8 cellular contexts compared by ENCODE assay signal in genomic region chr1:28087614-28088167, GRCh38. TPM values are rescaled to one million over a fixed set of nuclear protein-coding genes. Genes with fewer than 3 reads are reported as not detected.
DNase-seq lines count a peak whose midpoint lies in the region; ATAC-seq, FAIRE-seq and TF ChIP-seq lines count a peak whose summit lies in the region.

No MANE protein-coding gene starts in this region.

- peaks cover 9% of the 10 kb centered on the region for H3F3A ChIP-seq in DOHH2 (ENCODE audit: control insufficient read depth, insufficient read depth)
- H3F3A ChIP-seq in PC-9 (ENCODE audit: insufficient read depth, low read depth): peaks cover 8% of the 10 kb centered on the region; the same call in 1 of the 2 replicates

- peak overlapping the region; percentile 80 for H3K27ac ChIP-seq in DOHH2 (ENCODE audit: low read depth, low read length)
- H3K27ac ChIP-seq in PC-9: peak overlapping the region; percentile 67
- H3K27ac ChIP-seq in right lobe of liver: peak overlapping the region; percentile 69 to 75 (median 74)
- peak overlapping the region; percentile 27 to 83 (median 67) for H3K27ac ChIP-seq in thyroid gland

- peaks cover 57% of the 10 kb centered on the region for H3K79me2 ChIP-seq in DOHH2 (ENCODE audit: control insufficient read depth, low read length)
- H3K79me2 ChIP-seq in PC-9 (ENCODE audit: low read depth): peaks cover 53% of the 10 kb centered on the region

- H3K4me2 ChIP-seq in DOHH2 (ENCODE audit: low read length): peak overlapping the region; percentile 81
- H3K4me2 ChIP-seq in PC-9: peak overlapping the region; percentile 98

- H3K36me3 ChIP-seq in DOHH2 (ENCODE audit: control insufficient read depth, low read length) (peaks cover 11% of the 10 kb centered on the region), PC-9 (ENCODE audit: low read depth) (no peaks in the 10 kb centered on the region), bronchial epithelial cell (ENCODE audit: control insufficient read depth, insufficient read depth, low read length) (no peaks in the 10 kb centered on the region), right lobe of liver (no peaks in the 10 kb centered on the region), thyroid gland (no peaks in the 10 kb centered on the region)

- peak; percentile 39 for TF ChIP-seq CTCF in DOHH2 (IDR thresholded peaks at IDR 0.05; ENCODE audit: low read depth, low read length, poor library complexity, severe bottlenecking)
- no peak for TF ChIP-seq CTCF in PC-9 (conservative IDR thresholded peaks at IDR 0.05)
- peak; percentile 27 for TF ChIP-seq CTCF in bronchial epithelial cell (IDR thresholded peaks at IDR 0.05; ENCODE audit: insufficient read depth, low read length, severe bottlenecking)
- peak in 1 of 4 donors; percentile 13 for TF ChIP-seq CTCF in right lobe of liver (IDR thresholded peaks at IDR 0.05)
- TF ChIP-seq CTCF in thyroid gland (IDR thresholded peaks at IDR 0.05): no peak

- TF ChIP-seq POLR2A in right lobe of liver (IDR thresholded peaks at IDR 0.05) (no peak), thyroid gland (IDR thresholded peaks at IDR 0.05) (no peak)

- BruUV-seq in PC-9 (replicated peaks; lab: Mats Ljungman, UMichigan): no TSS peak

- 1% methylated on average over 15 of the region's 16 CpGs for WGBS in right lobe of liver (ENCODE audit: insufficient coverage, low coverage, low lambda C conversion rate, missing lambda C conversion rate)
- WGBS in thyroid gland, 2 donors: 1 to 3% methylated on average over 15 to 16 of the region's 16 CpGs

- peak in 1 of 2 experiments; percentile 23 for DNase-seq in PC-9
- peak; percentile 29 for DNase-seq in bronchial epithelial cell (ENCODE audit: low read depth)
- no peak for DNase-seq in right lobe of liver
- DNase-seq in thyroid gland: peak in 1 of 2 donors; percentile 5
- no peak for DNase-seq in ureter (ENCODE audit: low spot score)
- no peak for DNase-seq in KG1 (lab: John Stamatoyannopoulos, UW)

- ATAC-seq in GM21723 (IDR thresholded peaks at IDR 0.05; ENCODE audit: unreplicated experiment) (peak; percentile 19), right lobe of liver (peak in 2 of 4 donors; percentile 3 to 6)

- CTCF ChIA-PET in PC-9 (lab: Charles Lee): interaction anchor here (0.6 to 1.1 kb wide), 2 partner anchors 106 to 405 kb away, joined by 3 read pairs; no protein-coding TSS in a partner anchor

- H3K4me1 ChIP-seq in DOHH2 (ENCODE audit: control insufficient read depth, low read length) (peaks cover 68% of the 10 kb centered on the region), PC-9 (replicated peaks; ENCODE audit: insufficient read depth) (peaks cover 11% of the 10 kb centered on the region), right lobe of liver (peaks cover 0 to 26% (median 7%) of the 10 kb centered on the region in 4 donors), thyroid gland (peaks cover 29 to 38% of the 10 kb centered on the region in 2 donors)

- no peak for FAIRE-seq in bronchial epithelial cell (lab: Jason Lieb, UNC)

- H3K27me3 ChIP-seq in DOHH2 (ENCODE audit: control insufficient read depth, low read length) (no peaks in the 10 kb centered on the region), PC-9 (ENCODE audit: insufficient read depth, low read depth) (no peaks in the 10 kb centered on the region), bronchial epithelial cell (ENCODE audit: control insufficient read depth, insufficient read depth, low read length) (no peaks in the 10 kb centered on the region), right lobe of liver (no peaks in the 10 kb centered on the region), thyroid gland (no peaks in the 10 kb centered on the region)

- POLR2A ChIA-PET in PC-9 (lab: Charles Lee; ENCODE audit: unreplicated experiment): interaction anchor here (0.6 kb wide), 2 partner anchors 96 to 464 kb away, joined by 4 to 9 read pairs; no protein-coding TSS in a partner anchor

- intact Hi-C loops in PC-9 (cut with micrococcal nuclease; ENCODE audit: unreplicated experiment): loop anchor here (5.0 kb wide), 2 partner anchors 50 to 230 kb away; no protein-coding TSS in a partner anchor
- intact Hi-C loops in right lobe of liver (cut with DNase I): no loop called here
- intact Hi-C loops in thyroid gland (cut with DNase I): loop anchor here (10.0 kb wide), 1 partner anchor 63 kb away; no protein-coding TSS in a partner anchor

- H4K20me1 ChIP-seq in DOHH2 (ENCODE audit: control insufficient read depth, insufficient read depth, low read depth, low read length) (0 out of 2 replicates have a peak, but pooled peaks cover 3% of the 10 kb centered on the region), PC-9 (ENCODE audit: insufficient read depth) (peaks cover 6% of the 10 kb centered on the region; the same call in 1 of the 2 replicates)

- H3K9me3 ChIP-seq in DOHH2 (ENCODE audit: control insufficient read depth, insufficient read depth, low read length): no peaks in the 10 kb centered on the region
- H3K9me3 ChIP-seq in PC-9 (ENCODE audit: insufficient read depth, low read depth): no peaks in the 10 kb centered on the region
- H3K9me3 ChIP-seq in right lobe of liver: no peaks in the 10 kb centered on the region
- H3K9me3 ChIP-seq in thyroid gland: no peaks in the 10 kb centered on the region

- H3K4me3 ChIP-seq in DOHH2 (ENCODE audit: low read length) (peak overlapping the region; percentile 97), PC-9 (peak overlapping the region; percentile 67), bronchial epithelial cell (ENCODE audit: low read depth, low read length) (peak overlapping the region; percentile 89), right lobe of liver (peak overlapping the region; percentile 71 to 97 (median 90)), thyroid gland (replicated peaks in 1 of 3) (peak overlapping the region; percentile 3 to 80 (median 19))

- H2AFZ ChIP-seq in PC-9: peak overlapping the region; percentile 85

- no peaks in the 10 kb centered on the region for H3K9me2 ChIP-seq in DOHH2 (replicated peaks; ENCODE audit: control insufficient read depth, low read length)
- H3K9me2 ChIP-seq in PC-9 (ENCODE audit: insufficient read depth): no peaks in the 10 kb centered on the region

RNA-seq across cellular contexts. Expression of gene EYA3, which starts 0.7 kb away (rescaled TPM):
- total RNA-seq in PC-9 (2021) (9.6 and 19.0 TPM in 2 replicates), bronchial epithelial cell (5.8 and 7.1 TPM in 2 replicates), right lobe of liver (10 to 100 TPM in 1 of 6 experiments, 1 to 10 TPM in 5; 6.6 to 10.2 (median 7.3) TPM), thyroid gland (10 to 100 TPM; 19.3 to 27.7 (median 20.0) TPM), ureter (31.6 TPM)

Comparison
In these comparisons a context has a peak if more than half of its experiments do, and no peak if none do; other contexts are left out.
1. H3K4me3 ChIP-seq: peak in every context shown above with its lines; median percentile 97 in DOHH2; 90 in right lobe of liver; 89 in bronchial epithelial cell; 67 in PC-9; 19 in thyroid gland.
2. CTCF ChIP-seq: peak in DOHH2 (single experiment) and bronchial epithelial cell (single experiment); none in PC-9 (single experiment) and thyroid gland (0 of 6).
3. intact Hi-C loops: an anchor here in PC-9 (5.0 kb wide) and thyroid gland (10.0 kb wide); none called in right lobe of liver.
4. Peak in every context shown above with its lines, with median percentiles within 50 percentile points of each other: H3K27ac ChIP-seq.